In genomic region chr6:35500782-35501181, GRCh38 we compare ENCODE assay signal across 13 cellular contexts. TPM values are rescaled to one million over a fixed set of nuclear protein-coding genes. Genes with fewer than 3 reads are reported as not detected.
A peak's percentile ranks its signal among the peaks of the same experiment; 100 is the strongest.
DNase-seq lines count a peak whose midpoint lies in the region; ATAC-seq and TF ChIP-seq lines count a peak whose summit lies in the region.
"Had no signal": no experiment of that assay in that cellular context is flagged by ENCODE, and none has a peak within 500 bp of the region (broad histone marks: within the 10 kb centered on the region; RNA-seq: fewer than 3 reads in every experiment).

No MANE protein-coding gene starts in this region.

- TF ChIP-seq CTCF in fibroblast of pulmonary artery (IDR thresholded peaks at IDR 0.05; ENCODE audit: low read length, missing control alignments): no peak

- H3K9me3 ChIP-seq in skeletal muscle satellite cell (replicated peaks; ENCODE audit: low read length): no peaks in the 10 kb centered on the region
- H3K9me3 ChIP-seq: colonic mucosa, heart right ventricle, SJSA1 had no signal

- H3K4me1 ChIP-seq in skeletal muscle satellite cell (ENCODE audit: control insufficient read depth, insufficient read depth, low read length): peaks cover 31% of the 10 kb centered on the region

- H3K36me3 ChIP-seq in skeletal muscle satellite cell (ENCODE audit: insufficient read depth, low read length): no peaks in the 10 kb centered on the region
- H3K36me3 ChIP-seq: colonic mucosa, heart right ventricle had no signal

- peaks cover 8% of the 10 kb centered on the region for H3K27me3 ChIP-seq in skeletal muscle satellite cell (ENCODE audit: control insufficient read depth, insufficient read depth, low read length)
- H3K27me3 ChIP-seq: SJSA1 had no signal

- no peak for ATAC-seq in HG02938 (IDR thresholded peaks at IDR 0.05; ENCODE audit: unreplicated experiment)

- peak overlapping the region; percentile 11 for H3K4me2 ChIP-seq in skeletal muscle satellite cell (ENCODE audit: low read length)

- H3K4me3 ChIP-seq in fibroblast of pulmonary artery (replicated peaks; ENCODE audit: low read depth, low read length) (no peak overlapping the region), skeletal muscle satellite cell (ENCODE audit: low read length) (no peak overlapping the region)
- H3K4me3 ChIP-seq: colonic mucosa, heart right ventricle, SJSA1 had no signal

- DNase-seq in NCI-H524 (lab: John Stamatoyannopoulos, UW): peak; percentile 34 to 65
- no peak for DNase-seq in NCI-H524 treated with DMSO at 0.1 percent for 48 hours (lab: John Stamatoyannopoulos, UW)
- peak; percentile 28 for DNase-seq in RPMI7951 (ENCODE audit: low read depth)
- peak; percentile 28 for DNase-seq in fibroblast of pulmonary artery (ENCODE audit: low read depth)
- DNase-seq in GM19240 (ENCODE audit: insufficient read length, low spot score): no peak
- DNase-seq in stimulated activated naive CD4-positive, alpha-beta T cell (lab: John Stamatoyannopoulos, UW): no peak
- DNase-seq: activated CD4-positive, alpha-beta T cell treated with anti-CD3 and anti-CD28 coated beads for 4 hours; colonic mucosa; heart right ventricle; stimulated activated CD4-positive, alpha-beta T cell treated with anti-CD3 and anti-CD28 coated beads, Interleukin-12 subunit alpha, Interleukin-12 subunit beta, amount 100 ng/mL, for 4 hours had no signal

- no peak overlapping the region for H3K9ac ChIP-seq in skeletal muscle satellite cell (ENCODE audit: low read depth, low read length)

RNA-seq across cellular contexts. Expression of gene TEAD3, which starts 3.9 kb away (rescaled TPM):
- 5.6 and 6.1 TPM in 2 replicates for total RNA-seq in RPMI7951 (2014; rRNA removed; shearing (Covaris generic))
- 6.8 and 8.1 TPM in 2 replicates for total RNA-seq in skeletal muscle satellite cell (2012; rRNA removed)

RNA-seq across cellular contexts. Expression of gene TULP1, which starts 11.9 kb away (rescaled TPM):
- not detected in 2 replicates for total RNA-seq in RPMI7951 (2014; rRNA removed; shearing (Covaris generic))
- not detected in 2 replicates for total RNA-seq in skeletal muscle satellite cell (2012; rRNA removed)
- total RNA-seq: colonic mucosa, heart right ventricle, SJSA1 had no signal

RNA-seq across cellular contexts. Expression of gene RPL10A, which starts 32.6 kb away (rescaled TPM):
- 1,385 and 1,626 TPM in 2 replicates for total RNA-seq in RPMI7951 (2014; rRNA removed; shearing (Covaris generic))
- 1,553 and 2,067 TPM in 2 replicates for total RNA-seq in skeletal muscle satellite cell (2012; rRNA removed)

RNA-seq across cellular contexts. Expression of gene FANCE, which starts 48.6 kb away (rescaled TPM):
- total RNA-seq in RPMI7951 (2014; rRNA removed; shearing (Covaris generic)): 6.0 and 7.0 TPM in 2 replicates
- total RNA-seq in skeletal muscle satellite cell (2012; rRNA removed): 6.3 TPM in 2 replicates

Comparison
In these comparisons a context has a peak if more than half of its experiments do, and no peak if none do; other contexts are left out.
1. DNase-seq: peak in NCI-H524 (2 of 2), RPMI7951 (single experiment) and fibroblast of pulmonary artery (single experiment); none in NCI-H524 treated with DMSO at 0.1 percent for 48 hours (single experiment), GM19240 (single experiment) and stimulated activated naive CD4-positive, alpha-beta T cell (0 of 6).